Comparison of ENCODE assay signal across 11 cellular contexts in genomic region chr11:58503361-58503856, GRCh38.
DNase-seq lines count a peak whose midpoint lies in the region; ATAC-seq lines count a peak whose summit lies in the region.
"Had no signal": no experiment of that assay in that cellular context is flagged by ENCODE, and none has a peak within 500 bp of the region (broad histone marks: within the 10 kb centered on the region; RNA-seq: fewer than 3 reads in every experiment).

No MANE protein-coding gene starts in this region.

- peaks cover 13% of the 10 kb centered on the region for H3K4me1 Mint-ChIP-seq in memory B cell
- peaks cover 34% of the 10 kb centered on the region for H3K4me1 Mint-ChIP-seq in activated naive CD8-positive, alpha-beta T cell treated with anti-CD3 and anti-CD28 coated beads, Interleukin-2, amount 50 U/mL, for 24 hours

- no peaks in the 10 kb centered on the region for H3K27me3 Mint-ChIP-seq in memory B cell
- no peaks in the 10 kb centered on the region for H3K27me3 Mint-ChIP-seq in activated naive CD8-positive, alpha-beta T cell treated with anti-CD3 and anti-CD28 coated beads, Interleukin-2, amount 50 U/mL, for 24 hours
- H3K27me3 Mint-ChIP-seq: activated CD4-positive, alpha-beta memory T cell treated with anti-CD3 and anti-CD28 coated beads, Interleukin-2, amount 10 ng/mL, durations not matched to agents 7 days and 5 days had no signal

- H3K27ac Mint-ChIP-seq in memory B cell, result no peak overlapping the region
- no peak overlapping the region for H3K27ac Mint-ChIP-seq in activated naive CD8-positive, alpha-beta T cell treated with anti-CD3 and anti-CD28 coated beads, Interleukin-2, amount 50 U/mL, for 24 hours
- H3K27ac Mint-ChIP-seq: activated CD4-positive, alpha-beta memory T cell treated with anti-CD3 and anti-CD28 coated beads, Interleukin-2, amount 10 ng/mL, durations not matched to agents 7 days and 5 days had no signal

- peak; percentile 94 for ATAC-seq in GM19025 (IDR thresholded peaks at IDR 0.05; ENCODE audit: low read depth, unreplicated experiment)
- peak; percentile 96 for ATAC-seq in GM21786 (IDR thresholded peaks at IDR 0.05; ENCODE audit: unreplicated experiment)
- peak; percentile 92 for ATAC-seq in HG03196 (IDR thresholded peaks at IDR 0.05; ENCODE audit: unreplicated experiment)
- ATAC-seq in memory B cell (ENCODE audit: low read depth), result peak; percentile 41
- ATAC-seq in activated naive CD8-positive, alpha-beta T cell treated with anti-CD3 and anti-CD28 coated beads, Interleukin-2, amount 50 U/mL, for 24 hours, result no peak
- ATAC-seq: Right ventricle myocardium inferior had no signal

- DNase-seq in memory B cell (ENCODE audit: low spot score in 2 of 2) (no peak), SIG-M5 (lab: John Stamatoyannopoulos, UW) (no peak)
- DNase-seq in activated naive CD8-positive, alpha-beta T cell treated with anti-CD3 and anti-CD28 coated beads, Interleukin-2, amount 50 U/mL, for 24 hours, result no peak
- DNase-seq in activated T-cell treated with anti-CD3 and anti-CD28 coated beads, Interleukin-2, amount 50 U/mL, for 48 hours, result no peak
- DNase-seq: activated CD4-positive, alpha-beta memory T cell treated with anti-CD3 and anti-CD28 coated beads, Interleukin-2, amount 10 ng/mL, durations not matched to agents 7 days and 5 days; NCI-H1436; stimulated activated CD4-positive, alpha-beta T cell treated with anti-CD3 and anti-CD28 coated beads, Interleukin-2, amount 100 ng/mL, for 48 hours had no signal

- no peak overlapping the region for H3K4me3 Mint-ChIP-seq in memory B cell
- no peak overlapping the region for H3K4me3 Mint-ChIP-seq in activated naive CD8-positive, alpha-beta T cell treated with anti-CD3 and anti-CD28 coated beads, Interleukin-2, amount 50 U/mL, for 24 hours
- H3K4me3 Mint-ChIP-seq: activated CD4-positive, alpha-beta memory T cell treated with anti-CD3 and anti-CD28 coated beads, Interleukin-2, amount 10 ng/mL, durations not matched to agents 7 days and 5 days had no signal

- H3K9me3 Mint-ChIP-seq in memory B cell, result no peaks in the 10 kb centered on the region
- H3K9me3 Mint-ChIP-seq in activated naive CD8-positive, alpha-beta T cell treated with anti-CD3 and anti-CD28 coated beads, Interleukin-2, amount 50 U/mL, for 24 hours, result no peaks in the 10 kb centered on the region
- H3K9me3 Mint-ChIP-seq: activated CD4-positive, alpha-beta memory T cell treated with anti-CD3 and anti-CD28 coated beads, Interleukin-2, amount 10 ng/mL, durations not matched to agents 7 days and 5 days had no signal

- peaks cover 2% of the 10 kb centered on the region for H3K36me3 Mint-ChIP-seq in memory B cell
- H3K36me3 Mint-ChIP-seq in activated naive CD8-positive, alpha-beta T cell treated with anti-CD3 and anti-CD28 coated beads, Interleukin-2, amount 50 U/mL, for 24 hours (ENCODE audit: low read depth), result peaks cover 19% of the 10 kb centered on the region
